23 cellular contexts compared by ENCODE assay signal in the genomic region with DNA sequence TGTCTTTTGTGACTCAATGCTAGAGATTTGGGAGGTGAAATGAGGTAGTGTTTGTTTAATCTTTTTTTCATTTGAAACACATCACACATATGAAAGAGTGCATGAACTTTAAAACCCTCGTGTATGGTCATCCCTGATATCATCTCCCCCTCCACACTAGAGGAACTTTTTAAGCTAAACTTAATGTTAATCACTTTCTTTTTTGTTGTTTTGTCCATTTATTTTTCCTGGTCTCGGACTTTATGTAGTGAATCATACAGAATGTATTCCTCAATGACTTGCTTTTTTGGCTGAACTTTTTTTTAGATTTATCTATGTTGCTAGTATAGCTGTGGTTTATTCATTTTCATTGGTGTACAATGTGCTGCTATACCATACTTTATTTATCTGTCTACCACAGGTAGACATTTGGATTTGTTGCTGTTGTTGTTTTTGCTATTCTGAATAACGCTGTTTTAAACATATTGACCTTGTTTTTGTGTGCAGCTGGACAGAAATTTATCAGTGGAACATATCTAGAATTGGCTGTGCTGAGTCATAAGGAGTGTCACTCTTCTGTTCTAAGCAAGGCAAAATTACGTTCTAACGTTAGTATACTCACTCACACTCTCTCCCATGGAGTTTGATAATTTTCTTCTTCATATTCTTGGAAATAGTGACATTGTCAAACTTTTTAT.
DNase-seq lines count a peak whose midpoint lies in the region; ATAC-seq and TF ChIP-seq lines count a peak whose summit lies in the region.
"Had no signal": no experiment of that assay in that cellular context is flagged by ENCODE, and none has a peak within 500 bp of the region (broad histone marks: within the 10 kb centered on the region; RNA-seq: fewer than 3 reads in every experiment).

No MANE protein-coding gene starts in this region.

- DNase-seq in M059J (ENCODE audit: low read depth) (peak; percentile 44), astrocyte of the hippocampus (ENCODE audit: low read depth, low spot score) (peak; percentile 20), fibroblast of the aortic adventitia (ENCODE audit: low read depth) (peak; percentile 52), type B pancreatic cell (ENCODE audit: extremely low spot score, unreplicated experiment) (no peak), cardiac septum (ENCODE audit: low spot score) (no peak), DMS153 treated with DMSO at 0.1 percent for 48 hours (lab: John Stamatoyannopoulos, UW; ENCODE audit: unreplicated experiment) (no peak)
- DNase-seq: activated CD4-positive, alpha-beta T cell treated with anti-CD3 and anti-CD28 coated beads, Interleukin-2, amount 10 ng/mL, durations not matched to agents 7 days and 5 days; activated naive CD8-positive, alpha-beta T cell treated with anti-CD3 and anti-CD28 coated beads, Interleukin-2, amount 10 ng/mL, durations not matched to agents 7 days and 5 days; Kasumi-1; left colon; natural killer cell; NCI-H1417; NCI-H526; stimulated activated CD4-positive, alpha-beta T cell treated with anti-CD3 and anti-CD28 coated beads, Interleukin-4, amount 100 ng/mL, for 4 hours; stomach; T-helper 1 cell; upper lobe of left lung had no signal

- H3K27me3 Mint-ChIP-seq in type B pancreatic cell: peaks cover 4% of the 10 kb centered on the region
- H3K27me3 Mint-ChIP-seq: activated CD4-positive, alpha-beta T cell treated with anti-CD3 and anti-CD28 coated beads, Interleukin-2, amount 10 ng/mL, durations not matched to agents 7 days and 5 days; activated naive CD8-positive, alpha-beta T cell treated with anti-CD3 and anti-CD28 coated beads, Interleukin-2, amount 10 ng/mL, durations not matched to agents 7 days and 5 days had no signal

- peaks cover 4% of the 10 kb centered on the region for H3K9me3 Mint-ChIP-seq in type B pancreatic cell
- H3K9me3 Mint-ChIP-seq: activated CD4-positive, alpha-beta T cell treated with anti-CD3 and anti-CD28 coated beads, Interleukin-2, amount 10 ng/mL, durations not matched to agents 7 days and 5 days; activated naive CD8-positive, alpha-beta T cell treated with anti-CD3 and anti-CD28 coated beads, Interleukin-2, amount 10 ng/mL, durations not matched to agents 7 days and 5 days; activated T-helper 2 cell treated with anti-CD3 and anti-CD28 coated beads, Interferon-gamma antibody, Interleukin-2, Interleukin-4, amounts not matched to agents 10 μg/mL and 5 μg/mL and 100 μg/mL, durations not matched to agents 14 hours and 24 hours and 36 hours; natural killer cell had no signal

- H3K36me3 Mint-ChIP-seq in type B pancreatic cell: no peaks in the 10 kb centered on the region
- H3K36me3 Mint-ChIP-seq: activated naive CD8-positive, alpha-beta T cell treated with anti-CD3 and anti-CD28 coated beads, Interleukin-2, amount 10 ng/mL, durations not matched to agents 7 days and 5 days; natural killer cell had no signal

- peaks cover 6% of the 10 kb centered on the region for H3K4me1 Mint-ChIP-seq in type B pancreatic cell (ENCODE audit: unreplicated experiment)
- H3K4me1 Mint-ChIP-seq: activated CD4-positive, alpha-beta T cell treated with anti-CD3 and anti-CD28 coated beads, Interleukin-2, amount 10 ng/mL, durations not matched to agents 7 days and 5 days; activated naive CD8-positive, alpha-beta T cell treated with anti-CD3 and anti-CD28 coated beads, Interleukin-2, amount 10 ng/mL, durations not matched to agents 7 days and 5 days; natural killer cell had no signal

- no peak for ATAC-seq in HG02798 (IDR thresholded peaks at IDR 0.05; ENCODE audit: poor library complexity, unreplicated experiment)
- ATAC-seq: esophagus mucosa, left colon, natural killer cell had no signal

- no peak for TF ChIP-seq CTCF in fibroblast of the aortic adventitia (IDR thresholded peaks at IDR 0.05; ENCODE audit: insufficient read depth, low read length)
- no peak for TF ChIP-seq CTCF in type B pancreatic cell (conservative IDR thresholded peaks at IDR 0.05)

- intact Hi-C loops in cardiac septum (cut with DNase I): no loop called here

- H3K4me3 Mint-ChIP-seq in type B pancreatic cell: no peak overlapping the region
- H3K4me3 Mint-ChIP-seq: activated CD4-positive, alpha-beta T cell treated with anti-CD3 and anti-CD28 coated beads, Interleukin-2, amount 10 ng/mL, durations not matched to agents 7 days and 5 days; activated naive CD8-positive, alpha-beta T cell treated with anti-CD3 and anti-CD28 coated beads, Interleukin-2, amount 10 ng/mL, durations not matched to agents 7 days and 5 days; natural killer cell had no signal

- H3K27ac Mint-ChIP-seq in type B pancreatic cell: peak overlapping the region; percentile 45
- H3K27ac Mint-ChIP-seq: activated CD4-positive, alpha-beta T cell treated with anti-CD3 and anti-CD28 coated beads, Interleukin-2, amount 10 ng/mL, durations not matched to agents 7 days and 5 days; activated naive CD8-positive, alpha-beta T cell treated with anti-CD3 and anti-CD28 coated beads, Interleukin-2, amount 10 ng/mL, durations not matched to agents 7 days and 5 days; activated T-helper 2 cell treated with anti-CD3 and anti-CD28 coated beads, Interferon-gamma antibody, Interleukin-2, Interleukin-4, amounts not matched to agents 10 μg/mL and 5 μg/mL and 100 μg/mL, durations not matched to agents 14 hours and 24 hours and 36 hours; natural killer cell; progenitor cell of endocrine pancreas had no signal

- H3K4me3 ChIP-seq in fibroblast of the aortic adventitia (ENCODE audit: low read depth, low read length): no peak overlapping the region
- H3K4me3 ChIP-seq: cardiac muscle cell, smooth muscle cell, stomach, upper lobe of left lung had no signal

Comparison
In these comparisons a context has a peak if more than half of its experiments do, and no peak if none do; other contexts are left out.
1. DNase-seq: peak in M059J (single experiment), astrocyte of the hippocampus (single experiment) and fibroblast of the aortic adventitia (single experiment); none in type B pancreatic cell (single experiment), cardiac septum (single experiment) and DMS153 treated with DMSO at 0.1 percent for 48 hours (single experiment).